8 cellular contexts compared by ENCODE assay signal in the genomic region with DNA sequence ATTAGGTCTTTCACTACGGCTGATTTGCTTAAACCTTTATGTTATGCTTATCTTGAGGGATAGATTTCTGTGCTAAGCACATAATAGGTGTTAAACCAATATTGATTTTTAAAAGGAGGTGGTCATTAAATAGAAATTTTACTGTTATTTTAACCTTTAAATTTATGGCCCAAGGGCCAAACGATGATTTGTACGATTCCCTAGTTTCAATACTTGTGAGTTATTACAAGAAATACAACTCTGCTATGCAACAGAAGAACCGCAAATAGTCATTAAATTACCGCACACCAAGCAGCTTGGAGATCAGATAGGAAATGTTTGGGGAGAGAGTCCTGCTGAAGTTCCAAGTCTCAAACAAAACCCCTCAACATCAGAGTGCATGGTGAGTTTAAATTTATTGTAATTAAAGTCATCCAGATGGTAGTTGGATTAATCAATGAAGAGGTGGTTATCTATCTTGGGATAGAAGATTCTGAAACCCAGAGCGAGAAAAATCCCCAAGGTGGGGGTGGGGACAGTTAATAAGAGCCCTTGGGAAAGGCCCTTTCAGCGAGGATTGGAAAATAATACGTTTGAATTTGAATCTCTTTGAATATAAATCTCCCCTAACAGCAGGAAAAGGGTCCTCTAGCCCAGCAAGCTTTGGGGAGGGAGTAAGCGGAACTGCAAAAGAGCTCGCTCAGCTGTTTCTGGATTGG. TPM values are rescaled to one million over a fixed set of nuclear protein-coding genes. Genes with fewer than 3 reads are reported as not detected.
DNase-seq lines count a peak whose midpoint lies in the region; ATAC-seq and TF ChIP-seq lines count a peak whose summit lies in the region.

No MANE protein-coding gene starts in this region.

- peak overlapping the region; percentile 96 for H3K27ac Mint-ChIP-seq in endothelial cell (ENCODE audit: unreplicated experiment)

- DNase-seq in H7 = peak; percentile 67
- no peak for DNase-seq in Peyer's patch
- no peak for DNase-seq in endothelial cell (ENCODE audit: low spot score)
- no peak for DNase-seq in GM10248 (ENCODE audit: extremely low spot score)
- DNase-seq in NCI-H128 (lab: John Stamatoyannopoulos, UW; ENCODE audit: unreplicated experiment) = no peak

- peaks cover 2% of the 10 kb centered on the region for H3K27me3 Mint-ChIP-seq in endothelial cell (ENCODE audit: unreplicated experiment)

- H3K4me3 ChIP-seq in BLaER1 = peak overlapping the region; percentile 94
- H3K4me3 ChIP-seq in H7 (ENCODE audit: insufficient read depth, low read depth, low read length) = peak overlapping the region; percentile 87
- peak overlapping the region; percentile 77 to 96 (median 84) for H3K4me3 ChIP-seq in Peyer's patch
- peak overlapping the region; percentile 97 for H3K4me3 ChIP-seq in neuron (ENCODE audit: low read length)

- H3K4me1 Mint-ChIP-seq in endothelial cell (ENCODE audit: unreplicated experiment) = peaks cover 28% of the 10 kb centered on the region

- CTCF ChIA-PET in GM10248 (lab: Yijun Ruan, JAX) = interaction anchor here (0.9 to 3.3 kb wide), 5 partner anchors 8 to 174 kb away, joined by 3 to 12 read pairs (median 4); no protein-coding TSS in a partner anchor

- no peaks in the 10 kb centered on the region for H3K27me3 ChIP-seq in BLaER1
- H3K27me3 ChIP-seq in H7 (ENCODE audit: control insufficient read depth, insufficient read depth, low read length) = no peaks in the 10 kb centered on the region
- no peaks in the 10 kb centered on the region for H3K27me3 ChIP-seq in Peyer's patch
- no peaks in the 10 kb centered on the region for H3K27me3 ChIP-seq in neuron (ENCODE audit: insufficient read depth, low read length)

- H3K9me3 Mint-ChIP-seq in endothelial cell (ENCODE audit: unreplicated experiment) = no peaks in the 10 kb centered on the region

- TF ChIP-seq CTCF in Peyer's patch (IDR thresholded peaks at IDR 0.05) = no peak
- no peak for TF ChIP-seq CTCF in endothelial cell (IDR thresholded peaks at IDR 0.05; ENCODE audit: unreplicated experiment)
- TF ChIP-seq CTCF in GM10248 (IDR thresholded peaks at IDR 0.05; ENCODE audit: control extremely low read depth, extremely low read depth, low read depth, missing control alignments) = no peak

- peaks cover 16% of the 10 kb centered on the region for H3K36me3 Mint-ChIP-seq in endothelial cell (ENCODE audit: low read depth, unreplicated experiment)

- peak overlapping the region; percentile 94 for H3K9ac ChIP-seq in BLaER1

- peaks cover 32% of the 10 kb centered on the region for H3K4me1 ChIP-seq in BLaER1
- peaks cover 0 to 8% (median 3%) of the 10 kb centered on the region in 4 donors for H3K4me1 ChIP-seq in Peyer's patch
- peaks cover 29% of the 10 kb centered on the region for H3K4me1 ChIP-seq in neuron (ENCODE audit: insufficient read depth, low read length)

- H3K4me2 ChIP-seq in BLaER1 = peak overlapping the region; percentile 93

- peaks cover 15% of the 10 kb centered on the region for H3K9me3 ChIP-seq in BLaER1
- H3K9me3 ChIP-seq in Peyer's patch = no peaks in the 10 kb centered on the region
- peaks cover 2% of the 10 kb centered on the region for H3K9me3 ChIP-seq in neuron (ENCODE audit: low read length)

- no peak for ATAC-seq in GM21619 (IDR thresholded peaks at IDR 0.05; ENCODE audit: unreplicated experiment)

- H3K4me3 Mint-ChIP-seq in endothelial cell (ENCODE audit: unreplicated experiment) = peak overlapping the region; percentile 97

- peaks cover 25% of the 10 kb centered on the region for H4K20me1 ChIP-seq in BLaER1

- POLR2A ChIA-PET in GM10248 (lab: Yijun Ruan, JAX) = interaction anchor here (1.4 kb wide), 1 partner anchor 58 kb away, joined by 4 read pairs; no protein-coding TSS in a partner anchor

- no peak for TF ChIP-seq POLR2A in Peyer's patch (IDR thresholded peaks at IDR 0.05)

- peak overlapping the region; percentile 100 for H2AFZ ChIP-seq in neuron (ENCODE audit: low read depth, low read length)

- H3K27ac ChIP-seq in BLaER1 (peak overlapping the region; percentile 97), Peyer's patch (peak overlapping the region; percentile 82 to 93 (median 88))

- H3K36me3 ChIP-seq in BLaER1 = no peaks in the 10 kb centered on the region
- H3K36me3 ChIP-seq in H7 (replicated peaks; ENCODE audit: control insufficient read depth, insufficient read depth, low read length) = no peaks in the 10 kb centered on the region
- H3K36me3 ChIP-seq in Peyer's patch = no peaks in the 10 kb centered on the region
- no peaks in the 10 kb centered on the region for H3K36me3 ChIP-seq in neuron (ENCODE audit: insufficient read depth, low read length)

RNA-seq across cellular contexts. Expression of a gene that starts 0.8 kb away (rescaled TPM):
- total RNA-seq in H7 (2014; rRNA removed; shearing (Covaris generic)) = 23.7 and 44.9 TPM in 2 replicates
- total RNA-seq in Peyer's patch (100 to 1,000 TPM in 1 of 4 donors, 10 to 100 TPM in 3; 17.7 to 111 (median 21.9) TPM), endothelial cell (ENCODE audit: unreplicated experiment) (57.4 TPM)
